Comparison of ENCODE assay signal across 26 cellular contexts in the genomic region with DNA sequence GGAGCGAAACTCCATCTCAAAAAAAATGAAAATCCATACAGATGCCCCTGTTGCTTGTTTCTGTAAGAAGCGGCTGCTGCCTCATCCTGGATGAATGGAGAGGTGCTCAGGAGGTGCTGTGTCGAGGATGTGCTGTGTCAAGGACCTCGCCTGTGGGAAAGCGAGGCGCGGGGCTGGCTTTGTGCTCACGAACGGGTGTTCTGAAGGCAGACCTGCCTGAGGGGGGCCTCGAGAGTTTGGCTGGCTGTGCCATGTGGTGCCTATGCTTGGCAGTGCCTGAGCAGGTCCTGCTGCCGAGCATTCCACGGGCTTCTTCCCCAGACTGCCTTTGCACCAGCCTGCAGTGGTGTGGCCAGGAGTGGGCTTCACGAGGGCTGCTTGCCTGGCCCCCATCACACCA.
"Had no signal": no experiment of that assay in that cellular context is flagged by ENCODE, and none has a peak within 500 bp of the region (broad histone marks: within the 10 kb centered on the region; RNA-seq: fewer than 3 reads in every experiment).

No MANE protein-coding gene starts in this region.

- H3K9ac ChIP-seq: neural progenitor cell had no signal

- H3K4me2 ChIP-seq: hepatocyte, neural progenitor cell had no signal

- H3K4me3 ChIP-seq: coronary artery, esophagus muscularis mucosa, gastroesophageal sphincter, heart left ventricle, hepatocyte, left lung, neural progenitor cell, psoas muscle, skin epidermis, spleen, testis, tibial artery had no signal

- H2AFZ ChIP-seq: hepatocyte, neural progenitor cell had no signal

- FAIRE-seq: endothelial cell of umbilical vein had no signal

- H3K9me3 ChIP-seq: esophagus muscularis mucosa, gastroesophageal sphincter, heart left ventricle, left lung, psoas muscle, spleen, testis, tibial artery had no signal

- H3K4me1 ChIP-seq: esophagus muscularis mucosa, foreskin keratinocyte, gastroesophageal sphincter, heart left ventricle, neural progenitor cell, psoas muscle, testis, tibial artery had no signal

- H3K27ac ChIP-seq: coronary artery, esophagus muscularis mucosa, foreskin keratinocyte, gastroesophageal sphincter, heart left ventricle, hepatocyte, left lung, neural progenitor cell, psoas muscle, spleen, testis, tibial artery had no signal

- DNase-seq: dermis blood vessel endothelial cell; effector memory CD4-positive, alpha-beta T cell; foreskin keratinocyte; heart left ventricle; left cardiac atrium; mesenchymal stem cell; midbrain; naive thymus-derived CD4-positive, alpha-beta T cell; nucleus accumbens; psoas muscle; right cardiac atrium; spleen; stimulated activated CD4-positive, alpha-beta T cell treated with anti-CD3 and anti-CD28 coated beads, Interleukin-4, amount 100 ng/mL, for 4 hours; stimulated activated naive CD8-positive, alpha-beta T cell treated with anti-CD3 and anti-CD28 coated beads, Interleukin-15, Interleukin-2, amounts not matched to agents 100 U/mL and 50 U/mL, for 24 hours; substantia nigra; testis; tibial artery had no signal

- ATAC-seq: foreskin keratinocyte; gastroesophageal sphincter; left cardiac atrium; left lung; naive thymus-derived CD4-positive, alpha-beta T cell; psoas muscle; right cardiac atrium; stimulated activated memory B cell treated with anti-CD40 and anti-IgM and Interleukin-4, amounts not matched to agents 10 μg/mL and 1 μg/mL and 100 μg/mL, for 72 hours had no signal

- H3K27me3 ChIP-seq: esophagus muscularis mucosa, foreskin keratinocyte, gastroesophageal sphincter, heart left ventricle, hepatocyte, left lung, neural progenitor cell, spleen, testis, tibial artery had no signal
